ENCODE assay signal across 15 cellular contexts in genomic region chr3:97037294-97037943, GRCh38.
DNase-seq lines count a peak whose midpoint lies in the region; ATAC-seq, FAIRE-seq and TF ChIP-seq lines count a peak whose summit lies in the region.
"Had no signal": no experiment of that assay in that cellular context is flagged by ENCODE, and none has a peak within 500 bp of the region (broad histone marks: within the 10 kb centered on the region; RNA-seq: fewer than 3 reads in every experiment).

No MANE protein-coding gene starts in this region.

- DNase-seq in A549 (ENCODE audit: low read depth in 1 of 2, low spot score in 1 of 2) (no peak), DMS53 treated with DMSO at 0.1 percent for 48 hours (lab: John Stamatoyannopoulos, UW; ENCODE audit: unreplicated experiment) (peak; percentile 90), NCI-H2081 treated with DMSO at 0.1 percent for 48 hours (lab: John Stamatoyannopoulos, UW) (peak; percentile 11), SHP77 treated with DMSO at 0.1 percent for 48 hours (lab: John Stamatoyannopoulos, UW) (peak; percentile 96), GM10266 (ENCODE audit: extremely low spot score) (no peak), left colon (no peak)
- DNase-seq in activated CD4-positive, CD25-positive, alpha-beta regulatory T cell (lab: John Stamatoyannopoulos, UW) = no peak
- DNase-seq: H7, MV-4-11, NCI-H2107, NCI-H82, Peyer's patch had no signal

- TF ChIP-seq POLR2A in A549 (IDR thresholded peaks at IDR 0.05; ENCODE audit: low read length) = no peak

- FAIRE-seq in A549 (lab: Jason Lieb, UNC) = no peak

- intact Hi-C loops in left colon (cut with DNase I, micrococcal nuclease) = no loop called here

- H3K4me3 ChIP-seq in A549 = no peak overlapping the region
- H3K4me3 ChIP-seq: Peyer's patch had no signal

- TF ChIP-seq EP300 in A549 (IDR thresholded peaks at IDR 0.05) = no peak

- H3K4me1 ChIP-seq in A549 = no peaks in the 10 kb centered on the region
- H3K4me1 ChIP-seq: Peyer's patch had no signal

- POLR2A ChIA-PET in A549 (lab: Yijun Ruan, JAX) = no interaction called here

- H3K4me2 ChIP-seq in A549 = no peak overlapping the region

- no peak for TF ChIP-seq CTCF in A549 (IDR thresholded peaks at IDR 0.05)
- TF ChIP-seq CTCF in GM10266 (IDR thresholded peaks at IDR 0.05; ENCODE audit: control insufficient read depth, insufficient read depth, low read depth, missing control alignments) = no peak

- CTCF ChIA-PET in A549 (lab: Yijun Ruan, JAX) = no interaction called here

- TF ChIP-seq RAD21 in A549 (conservative IDR thresholded peaks at IDR 0.05 in 1 of 2, IDR thresholded peaks at IDR 0.05 in 1 of 2) = no peak

- 41% methylated on average over 3 of the region's 3 CpGs for WGBS in A549 (ENCODE audit: missing lambda C conversion rate)

- no peaks in the 10 kb centered on the region for H3K9me3 ChIP-seq in A549
- H3K9me3 ChIP-seq: Peyer's patch had no signal

- no peak overlapping the region for H3K27ac ChIP-seq in A549
- H3K27ac ChIP-seq: C4-2B, Peyer's patch had no signal

- ATAC-seq in A549 (no peak), HG03442 (IDR thresholded peaks at IDR 0.05; ENCODE audit: unreplicated experiment) (no peak), left colon (no peak)
- ATAC-seq: Right ventricle myocardium inferior had no signal

TF ChIP-seq in A549, 52 proteins besides CTCF, POLR2A, EP300 and RAD21:
- no peak for TF ChIP-seq REST (IDR thresholded peaks at IDR 0.05)
- TF ChIP-seq ZC3H11A (IDR thresholded peaks at IDR 0.05) = no peak
- no peak for TF ChIP-seq MAZ (IDR thresholded peaks at IDR 0.05; ENCODE audit: borderline replicate concordance, low read depth, low read length)
- TF ChIP-seq FOSL2 (IDR thresholded peaks at IDR 0.05) = no peak
- no peak for TF ChIP-seq FOSL2 (CRISPR knock-in tag; IDR thresholded peaks at IDR 0.05)
- TF ChIP-seq HES2 (IDR thresholded peaks at IDR 0.05) = no peak
- TF ChIP-seq HMGXB4 (CRISPR knock-in tag; IDR thresholded peaks at IDR 0.05; ENCODE audit: borderline replicate concordance) = no peak
- TF ChIP-seq MAFK (IDR thresholded peaks at IDR 0.05; ENCODE audit: partially characterized antibody) = peak; percentile 88

Comparison
In these comparisons a context has a peak if more than half of its experiments do, and no peak if none do; other contexts are left out.
1. DNase-seq: peak in DMS53 treated with DMSO at 0.1 percent for 48 hours (single experiment), NCI-H2081 treated with DMSO at 0.1 percent for 48 hours (single experiment) and SHP77 treated with DMSO at 0.1 percent for 48 hours (single experiment); none in A549 (0 of 2), GM10266 (single experiment), left colon (0 of 2) and activated CD4-positive, CD25-positive, alpha-beta regulatory T cell (0 of 4).